8 cellular contexts compared by ENCODE assay signal in the genomic region with DNA sequence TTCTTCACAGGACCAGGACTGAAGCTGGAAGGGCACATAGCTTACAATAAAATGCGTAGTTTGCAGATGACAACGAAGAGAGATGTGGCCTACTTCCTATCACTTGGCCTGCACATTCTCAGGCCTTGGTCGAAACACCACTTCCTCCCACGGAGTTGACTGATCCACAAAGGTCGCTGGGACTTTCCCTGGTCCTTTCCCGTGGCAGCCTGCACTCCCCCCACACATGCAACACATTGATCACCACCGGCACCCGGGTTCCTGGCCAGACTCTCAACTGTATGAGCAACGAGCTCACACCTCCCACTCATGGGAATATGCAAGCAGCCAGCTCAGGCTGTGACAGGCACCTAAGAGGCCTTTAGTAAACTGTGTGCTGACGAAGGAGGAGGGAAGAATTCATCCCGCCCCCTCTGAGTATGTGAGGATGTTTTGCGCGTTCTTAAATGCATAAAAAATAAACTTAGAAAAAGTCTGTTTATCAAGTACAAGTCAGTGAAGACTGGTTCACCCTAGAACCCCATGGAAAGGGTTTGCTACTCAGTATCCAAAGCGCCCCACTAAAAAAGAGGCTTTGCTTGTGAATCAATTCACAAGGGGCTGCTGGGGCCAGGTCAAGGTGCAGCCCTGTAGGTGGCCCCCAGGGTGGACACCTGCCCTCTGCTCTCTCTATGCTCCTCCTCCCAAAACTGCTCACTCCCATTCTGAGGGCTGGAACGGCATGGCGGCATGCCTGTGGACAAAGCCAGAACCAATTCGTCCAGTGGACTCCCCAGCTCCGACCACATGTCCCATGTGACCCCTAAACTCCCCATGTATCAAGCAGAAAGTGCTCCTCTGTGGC.
DNase-seq lines count a peak whose midpoint lies in the region; ATAC-seq and TF ChIP-seq lines count a peak whose summit lies in the region.

No MANE protein-coding gene starts in this region.

- no peak overlapping the region for H3K4me3 ChIP-seq in fibroblast of villous mesenchyme (ENCODE audit: low read depth, low read length)
- no peak overlapping the region for H3K4me3 ChIP-seq in sigmoid colon

- CTCF ChIA-PET in activated CD4-positive, alpha-beta memory T cell treated with anti-CD3 and anti-CD28 coated beads for 36 hours (lab: Charles Lee): interaction anchor here (0.8 to 1.5 kb wide), 11 partner anchors 14 to 157 kb away, joined by 3 to 10 read pairs (median 3); a partner anchor contains a TSS

- no peaks in the 10 kb centered on the region for H3K27me3 ChIP-seq in sigmoid colon

- no peak overlapping the region for H3K27ac ChIP-seq in sigmoid colon

- TF ChIP-seq EP300 in sigmoid colon (IDR thresholded peaks at IDR 0.05): no peak

- POLR2A ChIA-PET in activated CD4-positive, alpha-beta memory T cell treated with anti-CD3 and anti-CD28 coated beads for 36 hours (lab: Charles Lee): interaction anchor here (0.7 to 1.8 kb wide), 11 partner anchors 9 to 428 kb away, joined by 3 to 8 read pairs (median 3); a partner anchor contains a TSS

- H3K9me3 ChIP-seq in sigmoid colon: peaks cover 0 to 4% (median under 1%) of the 10 kb centered on the region in 4 donors

- peaks cover 35% of the 10 kb centered on the region for H3K36me3 Mint-ChIP-seq in activated CD4-positive, alpha-beta memory T cell treated with anti-CD3 and anti-CD28 coated beads for 36 hours
- H3K36me3 Mint-ChIP-seq in glutamatergic neuron (ENCODE audit: unreplicated experiment): peaks cover 46% of the 10 kb centered on the region

- peak overlapping the region; percentile 100 for H3K27ac Mint-ChIP-seq in activated CD4-positive, alpha-beta memory T cell treated with anti-CD3 and anti-CD28 coated beads for 36 hours
- H3K27ac Mint-ChIP-seq in glutamatergic neuron (ENCODE audit: unreplicated experiment): no peak overlapping the region

- H3K36me3 ChIP-seq in sigmoid colon: no peaks in the 10 kb centered on the region

- H3K9me3 Mint-ChIP-seq in activated CD4-positive, alpha-beta memory T cell treated with anti-CD3 and anti-CD28 coated beads for 36 hours: peaks cover 25% of the 10 kb centered on the region
- H3K9me3 Mint-ChIP-seq in glutamatergic neuron (ENCODE audit: unreplicated experiment): peaks cover 14% of the 10 kb centered on the region

- intact Hi-C loops in activated CD4-positive, alpha-beta memory T cell treated with anti-CD3 and anti-CD28 coated beads for 36 hours (cut with micrococcal nuclease): loop anchor here (1.0 to 2.0 kb wide), 8 partner anchors 16 to 351 kb away; a partner anchor contains a TSS
- intact Hi-C loops in sigmoid colon (cut with DNase I): no loop called here

- ATAC-seq in GM18907 (IDR thresholded peaks at IDR 0.05; ENCODE audit: unreplicated experiment) (peak; percentile 97), HG03066 (IDR thresholded peaks at IDR 0.05; ENCODE audit: low read depth, unreplicated experiment) (peak; percentile 96)

- H3K4me1 Mint-ChIP-seq in activated CD4-positive, alpha-beta memory T cell treated with anti-CD3 and anti-CD28 coated beads for 36 hours (ENCODE audit: low read depth): peaks cover 51% of the 10 kb centered on the region
- H3K4me1 Mint-ChIP-seq in glutamatergic neuron (ENCODE audit: low read depth, unreplicated experiment): no peaks in the 10 kb centered on the region

- 83 to 90% methylated on average over 18 of the region's 18 CpGs for whole genome bisulfite sequencing in sigmoid colon, 2 donors

- TF ChIP-seq CTCF in fibroblast of villous mesenchyme (IDR thresholded peaks at IDR 0.05; ENCODE audit: insufficient read depth, low read depth, low read length): no peak
- TF ChIP-seq CTCF in glutamatergic neuron (IDR thresholded peaks at IDR 0.05; ENCODE audit: partially characterized antibody, unreplicated experiment): no peak
- TF ChIP-seq CTCF in sigmoid colon (IDR thresholded peaks at IDR 0.05): no peak

- no peak for TF ChIP-seq POLR2A in sigmoid colon (IDR thresholded peaks at IDR 0.05)

- peak; percentile 97 for DNase-seq in activated CD4-positive, alpha-beta memory T cell treated with anti-CD3 and anti-CD28 coated beads for 36 hours
- peak; percentile 50 for DNase-seq in fibroblast of villous mesenchyme (ENCODE audit: low read depth)
- DNase-seq in stimulated activated CD8-positive, alpha-beta memory T cell treated with anti-CD3 and anti-CD28 coated beads, Interleukin-4, amount 100 ng/mL, for 48 hours: peak; percentile 89
- no peak for DNase-seq in glutamatergic neuron
- no peak for DNase-seq in sigmoid colon
- DNase-seq in RKO (ENCODE audit: low spot score): no peak

- no peaks in the 10 kb centered on the region for H3K4me1 ChIP-seq in sigmoid colon

- peak overlapping the region; percentile 45 for H3K4me3 Mint-ChIP-seq in activated CD4-positive, alpha-beta memory T cell treated with anti-CD3 and anti-CD28 coated beads for 36 hours
- H3K4me3 Mint-ChIP-seq in glutamatergic neuron (ENCODE audit: unreplicated experiment): no peak overlapping the region

- no peaks in the 10 kb centered on the region for H3K27me3 Mint-ChIP-seq in activated CD4-positive, alpha-beta memory T cell treated with anti-CD3 and anti-CD28 coated beads for 36 hours
- peaks cover 10% of the 10 kb centered on the region for H3K27me3 Mint-ChIP-seq in glutamatergic neuron (ENCODE audit: unreplicated experiment)

Comparison
In these comparisons a context has a peak if more than half of its experiments do, and no peak if none do; other contexts are left out.
1. DNase-seq: peak in activated CD4-positive, alpha-beta memory T cell treated with anti-CD3 and anti-CD28 coated beads for 36 hours (single experiment), fibroblast of villous mesenchyme (single experiment) and stimulated activated CD8-positive, alpha-beta memory T cell treated with anti-CD3 and anti-CD28 coated beads, Interleukin-4, amount 100 ng/mL, for 48 hours (single experiment); none in glutamatergic neuron (single experiment), sigmoid colon (single experiment) and RKO (single experiment).